Comparison of ENCODE assay signal across 13 cellular contexts in genomic region chr14:69088523-69089445, GRCh38.
A peak's percentile ranks its signal among the peaks of the same experiment; 100 is the strongest.
DNase-seq lines count a peak whose midpoint lies in the region; ATAC-seq, FAIRE-seq and TF ChIP-seq lines count a peak whose summit lies in the region.
"Had no signal": no experiment of that assay in that cellular context is flagged by ENCODE, and none has a peak within 500 bp of the region (broad histone marks: within the 10 kb centered on the region; RNA-seq: fewer than 3 reads in every experiment).

No MANE protein-coding gene starts in this region.

- peaks cover 15% of the 10 kb centered on the region for H3K79me2 ChIP-seq in astrocyte (ENCODE audit: insufficient read depth, low read length)

- H3K4me2 ChIP-seq in astrocyte (ENCODE audit: low read length) (no peak overlapping the region), skeletal muscle satellite cell (ENCODE audit: low read length) (no peak overlapping the region)

- FAIRE-seq in astrocyte (lab: Jason Lieb, UNC), result no peak

- peak overlapping the region; percentile 39 for H3K27ac ChIP-seq in astrocyte (ENCODE audit: low read depth, low read length)

- peak overlapping the region; percentile 32 for H3K9ac ChIP-seq in astrocyte (ENCODE audit: low read length)
- H3K9ac ChIP-seq in skeletal muscle satellite cell (ENCODE audit: low read depth, low read length), result peak overlapping the region; percentile 39

- peaks cover 10% of the 10 kb centered on the region for H3K4me1 ChIP-seq in astrocyte (ENCODE audit: insufficient read depth, low read length)
- H3K4me1 ChIP-seq in skeletal muscle satellite cell (ENCODE audit: control insufficient read depth, insufficient read depth, low read length), result peaks cover 24% of the 10 kb centered on the region

- H3K4me3 ChIP-seq in astrocyte (ENCODE audit: insufficient read depth, low read depth, low read length) (no peak overlapping the region), skeletal muscle satellite cell (ENCODE audit: low read length) (no peak overlapping the region)
- H3K4me3 ChIP-seq: right lobe of liver had no signal

- H3K36me3 Mint-ChIP-seq in HFFc6 (ENCODE audit: low read depth) (peaks cover 22% of the 10 kb centered on the region), astrocyte (ENCODE audit: low read depth, unreplicated experiment) (peaks cover 13% of the 10 kb centered on the region)

- H3K4me1 Mint-ChIP-seq in HFFc6 (ENCODE audit: low read depth) (peaks cover 67% of the 10 kb centered on the region), astrocyte (ENCODE audit: low read depth, unreplicated experiment) (peaks cover 69% of the 10 kb centered on the region)

- H2AFZ ChIP-seq in astrocyte (ENCODE audit: low read depth, low read length), result no peak overlapping the region

- H3K9me3 ChIP-seq in astrocyte (ENCODE audit: insufficient read depth, low read depth, low read length), result no peaks in the 10 kb centered on the region
- H3K9me3 ChIP-seq in skeletal muscle satellite cell (replicated peaks; ENCODE audit: low read length), result no peaks in the 10 kb centered on the region
- H3K9me3 ChIP-seq: right lobe of liver had no signal

- H3K4me3 Mint-ChIP-seq in HFFc6 (no peak overlapping the region; the same call in 1 of the 2 replicates), astrocyte (ENCODE audit: unreplicated experiment) (no peak overlapping the region)
- H3K4me3 Mint-ChIP-seq: activated CD4-positive, alpha-beta T cell treated with anti-CD3 and anti-CD28 coated beads, Interleukin-2, amount 10 ng/mL, durations not matched to agents 24 days and 14 days; CD4-positive, alpha-beta memory T cell had no signal

- H3K36me3 ChIP-seq in astrocyte (ENCODE audit: insufficient read depth, low read length), result peaks cover 12% of the 10 kb centered on the region
- peaks cover 46% of the 10 kb centered on the region for H3K36me3 ChIP-seq in skeletal muscle satellite cell (ENCODE audit: insufficient read depth, low read length)

- H3K27me3 Mint-ChIP-seq in HFFc6 (ENCODE audit: insufficient read depth) (no peaks in the 10 kb centered on the region; the same call in 1 of the 2 replicates), astrocyte (ENCODE audit: low read depth, unreplicated experiment) (no peaks in the 10 kb centered on the region)
- H3K27me3 Mint-ChIP-seq: activated CD4-positive, alpha-beta T cell treated with anti-CD3 and anti-CD28 coated beads, Interleukin-2, amount 10 ng/mL, durations not matched to agents 24 days and 14 days; CD4-positive, alpha-beta memory T cell had no signal

- peaks cover 6% of the 10 kb centered on the region for H4K20me1 ChIP-seq in astrocyte (ENCODE audit: insufficient read depth, low read length)

- DNase-seq in HFFc6 (peak; percentile 85), astrocyte (ENCODE audit: low read depth) (peak; percentile 79), glomerular visceral epithelial cell (ENCODE audit: extremely low spot score) (peak; percentile 58), OCI-M2 (lab: John Stamatoyannopoulos, UW; ENCODE audit: unreplicated experiment) (no peak), germinal center (ENCODE audit: low spot score) (no peak), SIG-M5 (lab: John Stamatoyannopoulos, UW) (no peak)
- DNase-seq: activated CD4-positive, alpha-beta T cell treated with anti-CD3 and anti-CD28 coated beads, Interleukin-2, amount 10 ng/mL, durations not matched to agents 24 days and 14 days; CD4-positive, alpha-beta memory T cell; NCI-H524 treated with DMSO at 0.1 percent for 48 hours; right lobe of liver had no signal

- H3K9me3 Mint-ChIP-seq in HFFc6 (no peaks in the 10 kb centered on the region), astrocyte (ENCODE audit: unreplicated experiment) (no peaks in the 10 kb centered on the region)
- H3K9me3 Mint-ChIP-seq: activated CD4-positive, alpha-beta T cell treated with anti-CD3 and anti-CD28 coated beads, Interleukin-2, amount 10 ng/mL, durations not matched to agents 24 days and 14 days; activated naive CD4-positive, alpha-beta T cell treated with anti-CD3 and anti-CD28 coated beads, Interleukin-2, amount 50 U/mL, for 72 hours; CD4-positive, alpha-beta memory T cell had no signal

- TF ChIP-seq CTCF in HFFc6 (IDR thresholded peaks at IDR 0.05), result no peak
- TF ChIP-seq CTCF in astrocyte (IDR thresholded peaks at IDR 0.05; ENCODE audit: insufficient read depth, low read depth, low read length), result no peak

- H3K27ac Mint-ChIP-seq in HFFc6 (peak overlapping the region; percentile 81), astrocyte (ENCODE audit: unreplicated experiment) (peak overlapping the region; percentile 92)
- H3K27ac Mint-ChIP-seq: activated CD4-positive, alpha-beta T cell treated with anti-CD3 and anti-CD28 coated beads, Interleukin-2, amount 10 ng/mL, durations not matched to agents 24 days and 14 days; activated naive CD4-positive, alpha-beta T cell treated with anti-CD3 and anti-CD28 coated beads, Interleukin-2, amount 50 U/mL, for 72 hours had no signal

- H3K27me3 ChIP-seq in astrocyte (ENCODE audit: insufficient read depth, low read length), result no peaks in the 10 kb centered on the region
- no peaks in the 10 kb centered on the region for H3K27me3 ChIP-seq in skeletal muscle satellite cell (ENCODE audit: control insufficient read depth, insufficient read depth, low read length)
- H3K27me3 ChIP-seq: right lobe of liver had no signal

- ATAC-seq in GM21576 (IDR thresholded peaks at IDR 0.05; ENCODE audit: unreplicated experiment), result no peak

Comparison
In these comparisons a context has a peak if more than half of its experiments do, and no peak if none do; other contexts are left out.
1. DNase-seq: peak in HFFc6 (single experiment), astrocyte (single experiment) and glomerular visceral epithelial cell (single experiment); none in OCI-M2 (single experiment), germinal center (single experiment) and SIG-M5 (single experiment).